ENCODE assay signal across 17 cellular contexts in genomic region chr10:77082601-77083252, GRCh38.
DNase-seq lines count a peak whose midpoint lies in the region; ATAC-seq and TF ChIP-seq lines count a peak whose summit lies in the region.
"Had no signal": no experiment of that assay in that cellular context is flagged by ENCODE, and none has a peak within 500 bp of the region (broad histone marks: within the 10 kb centered on the region; RNA-seq: fewer than 3 reads in every experiment).

No MANE protein-coding gene starts in this region.

- no CpG with 5 or more reads among the region's 7 CpGs for WGBS in IMR-90 (ENCODE audit: extremely low coverage in 2 of 2, insufficient read length in 1 of 2), 2 experiments

- no peak overlapping the region for H3K27ac ChIP-seq in IMR-90 (ENCODE audit: insufficient read depth, low read length)
- H3K27ac ChIP-seq in caudate nucleus (ENCODE audit: low read depth, low read length), result peak overlapping the region; percentile 6
- H3K27ac ChIP-seq: BLaER1, GM23248 had no signal

- no peaks in the 10 kb centered on the region for H4K20me1 ChIP-seq in IMR-90 (ENCODE audit: insufficient read depth, low read length)
- H4K20me1 ChIP-seq: BLaER1 had no signal

- no peak for TF ChIP-seq POLR2A in IMR-90 (IDR thresholded peaks at IDR 0.05; ENCODE audit: low read depth, low read length)

- H3K4me2 ChIP-seq in IMR-90 (ENCODE audit: low read depth, low read length), result no peak overlapping the region
- H3K4me2 ChIP-seq: BLaER1 had no signal

- H3K56ac ChIP-seq in IMR-90 (ENCODE audit: extremely low read depth, insufficient read depth, low read length), result no peak overlapping the region

- DNase-seq in EH (ENCODE audit: low read depth) (peak; percentile 6), IMR-90 (peak; percentile 15), caudate nucleus (lab: John Stamatoyannopoulos, UW) (no peak), islet precursor cell (peak; percentile 71), NCI-H146 treated with DMSO at 0.1 percent for 48 hours (lab: John Stamatoyannopoulos, UW; ENCODE audit: unreplicated experiment) (no peak), HEK293T (ENCODE audit: extremely low spot score) (no peak), KBM-7 (no peak)
- DNase-seq: activated CD4-positive, alpha-beta T cell treated with anti-CD3 and anti-CD28 coated beads, Interleukin-2, amount 10 ng/mL, durations not matched to agents 24 days and 14 days; activated T-cell treated with anti-CD3 and anti-CD28 coated beads, Interleukin-2, amount 50 U/mL, for 1 hour; foreskin melanocyte; GM23248; kidney glomerular epithelial cell; naive B cell; stimulated activated naive CD4-positive, alpha-beta T cell; T-helper 17 cell had no signal

- no TSS peak for BruUV-seq in IMR-90 (replicated peaks; lab: Mats Ljungman, UMichigan)

- H2BK20ac ChIP-seq in IMR-90 (ENCODE audit: low read depth, low read length), result no peak overlapping the region

- no peak overlapping the region for H3K14ac ChIP-seq in IMR-90 (replicated peaks; ENCODE audit: low read depth, low read length)

- no peak overlapping the region for H4K8ac ChIP-seq in IMR-90 (ENCODE audit: low read depth in 2 of 2, low read length in 2 of 2)

- POLR2A ChIA-PET in IMR-90 (lab: Charles Lee; ENCODE audit: unreplicated experiment), result interaction anchor here (0.6 kb wide), 1 partner anchor 1677 kb away, joined by 4 read pairs; no protein-coding TSS in a partner anchor
- POLR2A ChIA-PET in HEK293T (lab: Yijun Ruan, JAX), result no interaction called here

- TF ChIP-seq RAD21 in IMR-90 (IDR thresholded peaks at IDR 0.05; ENCODE audit: low read length), result no peak

- no peak overlapping the region for H2BK120ac ChIP-seq in IMR-90 (ENCODE audit: low read depth, low read length)

- no peaks in the 10 kb centered on the region for H3K27me3 ChIP-seq in IMR-90 (ENCODE audit: control insufficient read depth, insufficient read depth, low read length)
- H3K27me3 ChIP-seq: BLaER1 had no signal

- H3K4me3 ChIP-seq in IMR-90 (ENCODE audit: insufficient read depth, low read depth, low read length), result no peak overlapping the region
- H3K4me3 ChIP-seq: BLaER1, GM23248 had no signal

- peaks cover 2% of the 10 kb centered on the region; the same call in 1 of the 2 replicates for H3K9me1 ChIP-seq in IMR-90 (ENCODE audit: insufficient read depth, low read length)

- no peak overlapping the region for H4K91ac ChIP-seq in IMR-90 (ENCODE audit: insufficient read depth, low read depth, low read length)

- H3K4ac ChIP-seq in IMR-90 (ENCODE audit: low read depth, low read length), result no peak overlapping the region

- H2AK9ac ChIP-seq in IMR-90 (replicated peaks; ENCODE audit: low read depth, low read length, poor library complexity), result no peak overlapping the region

- H2AFZ ChIP-seq in IMR-90 (replicated peaks; ENCODE audit: low read length, poor library complexity), result no peak overlapping the region
- H2AFZ ChIP-seq: GM23248 had no signal

- no peaks in the 10 kb centered on the region for H3K9me3 ChIP-seq in IMR-90 (ENCODE audit: control insufficient read depth, insufficient read depth, low read length)
- H3K9me3 ChIP-seq: BLaER1 had no signal

- no peaks in the 10 kb centered on the region for H3K36me3 ChIP-seq in IMR-90 (ENCODE audit: control insufficient read depth, insufficient read depth, low read length)
- H3K36me3 ChIP-seq: BLaER1 had no signal

- in situ Hi-C loops in IMR-90 (cut with MboI; ENCODE audit: low sequenced_read_pairs) (no loop called here), KBM-7 (cut with MboI; ENCODE audit: low pct_unique_long_range_greater_than_20kb, low sequenced_read_pairs) (no loop called here)

- no peak for TF ChIP-seq CTCF in IMR-90 (conservative IDR thresholded peaks at IDR 0.05; ENCODE audit: low read depth, low read length)

- no peak overlapping the region for H4K5ac ChIP-seq in IMR-90 (ENCODE audit: low read depth, low read length)

- CTCF ChIA-PET in IMR-90 (lab: Yijun Ruan, JAX), result no interaction called here
- CTCF ChIA-PET in HEK293T (lab: Yijun Ruan, JAX), result no interaction called here

- H3K23ac ChIP-seq in IMR-90 (ENCODE audit: low read depth, low read length), result no peak overlapping the region

- no peaks in the 10 kb centered on the region for H3K4me1 ChIP-seq in IMR-90 (ENCODE audit: control insufficient read depth, insufficient read depth, low read length)
- H3K4me1 ChIP-seq: BLaER1 had no signal

- H3K9ac ChIP-seq in IMR-90 (ENCODE audit: low read depth, low read length), result no peak overlapping the region
- H3K9ac ChIP-seq: BLaER1, GM23248 had no signal

- intact Hi-C loops in IMR-90 (cut with micrococcal nuclease), result no loop called here

- H3K79me1 ChIP-seq in IMR-90 (ENCODE audit: low read depth in 1 of 2, low read length in 2 of 2), result no peaks in the 10 kb centered on the region

- dilution Hi-C loops in IMR-90 (cut with HindIII; ENCODE audit: low sequenced_read_pairs, unreplicated experiment), result no loop called here

- ATAC-seq in IMR-90 (ENCODE audit: low read depth), result no peak
- ATAC-seq in GM18519 (IDR thresholded peaks at IDR 0.05; ENCODE audit: low FRiP score, unreplicated experiment), result no peak
- ATAC-seq: T-helper 17 cell had no signal

- no peak overlapping the region for H2BK15ac ChIP-seq in IMR-90 (ENCODE audit: low read depth, low read length)

- no peak overlapping the region for H2AK5ac ChIP-seq in IMR-90 (ENCODE audit: low read depth, low read length)

- H2BK5ac ChIP-seq in IMR-90 (ENCODE audit: low read depth, low read length, poor library complexity, severe bottlenecking), result no peak overlapping the region

- H3K18ac ChIP-seq in IMR-90 (ENCODE audit: low read depth, low read length), result no peak overlapping the region

TF ChIP-seq in IMR-90, 13 proteins besides CTCF, POLR2A, EP300 and RAD21:
- no peak for TF ChIP-seq CHD1 (IDR thresholded peaks at IDR 0.05; ENCODE audit: low read depth, low read length)
- no peak for TF ChIP-seq USF2 (IDR thresholded peaks at IDR 0.05; ENCODE audit: low read depth, low read length)
- no peak for TF ChIP-seq BHLHE40 (IDR thresholded peaks at IDR 0.05; ENCODE audit: low read depth, low read length)
- no peak for TF ChIP-seq ELK1 (IDR thresholded peaks at IDR 0.05; ENCODE audit: borderline replicate concordance, low read depth, low read length)
- TF ChIP-seq CEBPB (IDR thresholded peaks at IDR 0.05; ENCODE audit: low read depth, low read length), result no peak
- TF ChIP-seq SMC3 (IDR thresholded peaks at IDR 0.05; ENCODE audit: low read depth, low read length), result no peak
- TF ChIP-seq FOS (IDR thresholded peaks at IDR 0.05; ENCODE audit: low read depth, low read length), result no peak
- no peak for TF ChIP-seq MXI1 (IDR thresholded peaks at IDR 0.05; ENCODE audit: borderline replicate concordance, low read depth, low read length)
TF ChIP-seq in IMR-90: peak in this region for 0.

TF ChIP-seq in HEK293T, 16 proteins besides CTCF, POLR2A, EP300 and RAD21:
- no peak for TF ChIP-seq FOXM1 (IDR thresholded peaks at IDR 0.05; ENCODE audit: borderline replicate concordance)
- TF ChIP-seq BHLHE40 (IDR thresholded peaks at IDR 0.05; ENCODE audit: borderline replicate concordance), result no peak
- TF ChIP-seq NFRKB (IDR thresholded peaks at IDR 0.05), result no peak
- TF ChIP-seq LEF1 (IDR thresholded peaks at IDR 0.05; ENCODE audit: borderline replicate concordance), result no peak
- TF ChIP-seq PKNOX1 (IDR thresholded peaks at IDR 0.05), result no peak
- TF ChIP-seq ARNT (IDR thresholded peaks at IDR 0.05), result no peak
- no peak for TF ChIP-seq SP1 (IDR thresholded peaks at IDR 0.05)
- no peak for TF ChIP-seq HDGF (IDR thresholded peaks at IDR 0.05; ENCODE audit: borderline replicate concordance)
- no peak for TF ChIP-seq ELF4 (IDR thresholded peaks at IDR 0.05)
- no peak for TF ChIP-seq FOXA1 (IDR thresholded peaks at IDR 0.05)

Comparison
In these comparisons a context has a peak if more than half of its experiments do, and no peak if none do; other contexts are left out.
1. DNase-seq: peak in EH (single experiment), IMR-90 (single experiment) and islet precursor cell (single experiment); none in caudate nucleus (0 of 61), NCI-H146 treated with DMSO at 0.1 percent for 48 hours (single experiment), HEK293T (single experiment) and KBM-7 (single experiment).